9 cellular contexts compared by ENCODE assay signal in genomic region chr17:75844530-75845057, GRCh38. TPM values are rescaled to one million over a fixed set of nuclear protein-coding genes. Genes with fewer than 3 reads are reported as not detected.
DNase-seq lines count a peak whose midpoint lies in the region; ATAC-seq and TF ChIP-seq lines count a peak whose summit lies in the region.
"Had no signal": no experiment of that assay in that cellular context is flagged by ENCODE, and none has a peak within 500 bp of the region (broad histone marks: within the 10 kb centered on the region; RNA-seq: fewer than 3 reads in every experiment).

No MANE protein-coding gene starts in this region.

- H3K27me3 ChIP-seq in duodenal mucosa (ENCODE audit: control insufficient read depth in 1 of 2, insufficient read depth in 2 of 2, low read length in 2 of 2), result no peaks in the 10 kb centered on the region
- H3K27me3 ChIP-seq in neutrophil, result no peaks in the 10 kb centered on the region
- no peaks in the 10 kb centered on the region for H3K27me3 ChIP-seq in BE2C
- H3K27me3 ChIP-seq: SJSA1 had no signal

- no peak for DNase-seq in Jurkat, Clone E6-1 (ENCODE audit: low read depth, low spot score)
- no peak for DNase-seq in NCI-H1092 treated with DMSO at 0.1 percent for 48 hours (lab: John Stamatoyannopoulos, UW)
- no peak for DNase-seq in BE2C
- DNase-seq in NCI-H748 (lab: John Stamatoyannopoulos, UW; ENCODE audit: unreplicated experiment), result no peak

- no peak for TF ChIP-seq CTCF in neutrophil (IDR thresholded peaks at IDR 0.05)
- no peak for TF ChIP-seq CTCF in BE2C (IDR thresholded peaks at IDR 0.05; ENCODE audit: low read depth, low read length)

- H3K36me3 ChIP-seq in duodenal mucosa (ENCODE audit: control insufficient read depth in 1 of 2, insufficient read depth in 2 of 2, low read length in 2 of 2), result peaks cover 26 to 40% of the 10 kb centered on the region in 2 donors
- peaks cover 82% of the 10 kb centered on the region for H3K36me3 ChIP-seq in neutrophil
- peaks cover 15% of the 10 kb centered on the region for H3K36me3 ChIP-seq in BE2C

- H3K27ac ChIP-seq in duodenal mucosa (ENCODE audit: low read depth, low read length) (peak overlapping the region; percentile 73), neutrophil (peak overlapping the region; percentile 98)
- H3K27ac ChIP-seq: SJSA1 had no signal

- H3K9ac ChIP-seq in duodenal mucosa (ENCODE audit: low read depth in 1 of 2, low read length in 2 of 2), result peak overlapping the region; percentile 69 to 75

- peak overlapping the region; percentile 82 for H3K4me3 ChIP-seq in Jurkat, Clone E6-1 (ENCODE audit: low read length)
- peak overlapping the region; percentile 69 to 70 for H3K4me3 ChIP-seq in duodenal mucosa (ENCODE audit: low read depth in 1 of 2, low read length in 2 of 2)
- peak overlapping the region; percentile 78 to 98 for H3K4me3 ChIP-seq in neutrophil (ENCODE audit: low read depth in 1 of 2, low read length in 1 of 2)
- H3K4me3 ChIP-seq in BE2C (ENCODE audit: low read depth, low read length), result no peak overlapping the region
- H3K4me3 ChIP-seq: SJSA1 had no signal

- H3K9me3 ChIP-seq in duodenal mucosa (ENCODE audit: control insufficient read depth in 1 of 2, low read length in 2 of 2), result no peaks in the 10 kb centered on the region
- H3K9me3 ChIP-seq in neutrophil, result peaks cover 14% of the 10 kb centered on the region
- H3K9me3 ChIP-seq in BE2C, result no peaks in the 10 kb centered on the region
- H3K9me3 ChIP-seq: SJSA1 had no signal

- H3K4me1 ChIP-seq in duodenal mucosa (ENCODE audit: control insufficient read depth in 1 of 2, insufficient read depth in 2 of 2, low read length in 2 of 2) (peaks cover 37 to 38% of the 10 kb centered on the region in 2 donors), neutrophil (ENCODE audit: control insufficient read depth in 1 of 2, insufficient read depth in 1 of 2, low read depth in 1 of 2, low read length in 1 of 2) (peaks cover 44 to 56% of the 10 kb centered on the region in 2 experiments), BE2C (peaks cover 15% of the 10 kb centered on the region)

- ATAC-seq in GM19455 (IDR thresholded peaks at IDR 0.05; ENCODE audit: unreplicated experiment) (peak; percentile 18), HG03097 (IDR thresholded peaks at IDR 0.05; ENCODE audit: low FRiP score, unreplicated experiment) (no peak)

RNA-seq across cellular contexts. Expression of gene UNC13D, which starts 0.4 kb away (rescaled TPM):
- polyA plus RNA-seq in Jurkat, Clone E6-1 (2012; ENCODE audit: insufficient read depth, insufficient read length), result 87.6 TPM
- polyA plus RNA-seq in BE2C (2012; ENCODE audit: insufficient read depth, insufficient read length, low read depth), result 23.0 TPM

RNA-seq across cellular contexts. Expression of gene WBP2, which starts 10.5 kb away (rescaled TPM):
- 120 TPM for polyA plus RNA-seq in Jurkat, Clone E6-1 (2012; ENCODE audit: insufficient read depth, insufficient read length)
- 228 TPM for polyA plus RNA-seq in BE2C (2012; ENCODE audit: insufficient read depth, insufficient read length, low read depth)

RNA-seq across cellular contexts. Expression of gene TRIM47, which starts 33.8 kb away (rescaled TPM):
- 20.4 TPM for polyA plus RNA-seq in Jurkat, Clone E6-1 (2012; ENCODE audit: insufficient read depth, insufficient read length)
- 35.9 TPM for polyA plus RNA-seq in BE2C (2012; ENCODE audit: insufficient read depth, insufficient read length, low read depth)

RNA-seq across cellular contexts. Expression of gene TRIM65, which starts 52.2 kb away (rescaled TPM):
- polyA plus RNA-seq in Jurkat, Clone E6-1 (2012; ENCODE audit: insufficient read depth, insufficient read length), result 30.7 TPM
- polyA plus RNA-seq in BE2C (2012; ENCODE audit: insufficient read depth, insufficient read length, low read depth), result 34.1 TPM

RNA-seq across cellular contexts. Expression of gene UNK, which starts 60.0 kb away (rescaled TPM):
- 43.6 TPM for polyA plus RNA-seq in Jurkat, Clone E6-1 (2012; ENCODE audit: insufficient read depth, insufficient read length)
- polyA plus RNA-seq in BE2C (2012; ENCODE audit: insufficient read depth, insufficient read length, low read depth), result 27.3 TPM
